Comparison of ENCODE assay signal across 14 cellular contexts in genomic region chr18:8264861-8265411, GRCh38.
DNase-seq lines count a peak whose midpoint lies in the region; ATAC-seq lines count a peak whose summit lies in the region.
"Had no signal": no experiment of that assay in that cellular context is flagged by ENCODE, and none has a peak within 500 bp of the region (broad histone marks: within the 10 kb centered on the region; RNA-seq: fewer than 3 reads in every experiment).

No MANE protein-coding gene starts in this region.

- DNase-seq in COLO829 (ENCODE audit: low spot score) (peak; percentile 38), NCI-H2081 treated with DMSO at 0.1 percent for 48 hours (lab: John Stamatoyannopoulos, UW) (peak; percentile 15), epidermal melanocyte (ENCODE audit: insufficient read length, low spot score) (peak; percentile 54), myocyte (ENCODE audit: low read depth) (peak; percentile 52)
- DNase-seq in activated CD4-positive, CD25-positive, alpha-beta regulatory T cell (lab: John Stamatoyannopoulos, UW) = no peak
- DNase-seq: activated CD4-positive, alpha-beta T cell treated with anti-CD3 and anti-CD28 coated beads, Interleukin-2, amount 50 U/mL, for 1 hour; activated naive CD8-positive, alpha-beta T cell treated with anti-CD3 and anti-CD28 coated beads, Interleukin-2, amount 50 U/mL, for 24 hours; activated T-cell treated with anti-CD3 and anti-CD28 coated beads, Interleukin-2, amount 50 U/mL, for 48 hours; colonic mucosa; NCI-H345; T-helper 9 cell had no signal

- ATAC-seq in GM18909 (IDR thresholded peaks at IDR 0.05; ENCODE audit: poor library complexity, unreplicated experiment) = no peak
- no peak for ATAC-seq in HG03565 (IDR thresholded peaks at IDR 0.05; ENCODE audit: unreplicated experiment)
- ATAC-seq in GM21723 (IDR thresholded peaks at IDR 0.05; ENCODE audit: unreplicated experiment) = no peak
- ATAC-seq: activated naive CD8-positive, alpha-beta T cell treated with anti-CD3 and anti-CD28 coated beads, Interleukin-2, amount 50 U/mL, for 24 hours had no signal

Comparison
In these comparisons a context has a peak if more than half of its experiments do, and no peak if none do; other contexts are left out.
1. DNase-seq: peak in COLO829 (single experiment), NCI-H2081 treated with DMSO at 0.1 percent for 48 hours (single experiment), epidermal melanocyte (single experiment) and myocyte (single experiment); none in activated CD4-positive, CD25-positive, alpha-beta regulatory T cell (0 of 4).